ENCODE assay signal across 8 cellular contexts in genomic region chr2:171894612-171894947, GRCh38. TPM values are rescaled to one million over a fixed set of nuclear protein-coding genes. Genes with fewer than 3 reads are reported as not detected.
DNase-seq lines count a peak whose midpoint lies in the region; ATAC-seq and TF ChIP-seq lines count a peak whose summit lies in the region.

No MANE protein-coding gene starts in this region.

- peaks cover 6% of the 10 kb centered on the region for H3K4me1 ChIP-seq in cardiac muscle cell (ENCODE audit: low read depth)
- H3K4me1 ChIP-seq in upper lobe of right lung: peaks cover 11% of the 10 kb centered on the region

- H3K27ac ChIP-seq in cardiac muscle cell (peak overlapping the region; percentile 46), upper lobe of right lung (peak overlapping the region; percentile 84)

- H3K36me3 ChIP-seq in cardiac muscle cell (peaks cover 5% of the 10 kb centered on the region), upper lobe of right lung (no peaks in the 10 kb centered on the region)

- H3K27me3 ChIP-seq in cardiac muscle cell: no peaks in the 10 kb centered on the region
- no peaks in the 10 kb centered on the region for H3K27me3 ChIP-seq in upper lobe of right lung

- H3K9me3 ChIP-seq in cardiac muscle cell (ENCODE audit: low read depth) (no peaks in the 10 kb centered on the region), upper lobe of right lung (no peaks in the 10 kb centered on the region)

- H3K4me1 Mint-ChIP-seq in brain: peaks cover 56% of the 10 kb centered on the region

- peak overlapping the region; percentile 82 to 93 (median 89) for H3K27ac Mint-ChIP-seq in brain

- intact Hi-C loops in left ventricle myocardium superior (cut with micrococcal nuclease): no loop called here
- intact Hi-C loops in upper lobe of right lung (cut with DNase I): no loop called here

- peaks cover 23% of the 10 kb centered on the region for H3K36me3 Mint-ChIP-seq in brain

- H3K27me3 Mint-ChIP-seq in brain: peaks cover 7% of the 10 kb centered on the region

- H3K4me3 ChIP-seq in cardiac muscle cell: peak overlapping the region; percentile 71
- H3K4me3 ChIP-seq in upper lobe of right lung: peak overlapping the region; percentile 92

- H3K9me3 Mint-ChIP-seq in brain: peaks cover 0 to 13% (median 8%) of the 10 kb centered on the region in 5 experiments

- ATAC-seq in left ventricle myocardium superior (no peak), upper lobe of right lung (no peak), GM21515 (IDR thresholded peaks at IDR 0.05; ENCODE audit: unreplicated experiment) (no peak)

- peak overlapping the region; percentile 84 to 99 (median 96) for H3K4me3 Mint-ChIP-seq in brain

- DNase-seq in cardiac muscle cell (ENCODE audit: low read depth in 1 of 2, low spot score in 1 of 2): no peak
- DNase-seq in left ventricle myocardium superior: no peak
- DNase-seq in medulla oblongata (ENCODE audit: extremely low spot score): peak; percentile 18
- no peak for DNase-seq in upper lobe of right lung
- DNase-seq in activated gamma-delta T cell (lab: John Stamatoyannopoulos, UW): no peak
- DNase-seq in NCI-H1694 (lab: John Stamatoyannopoulos, UW): no peak

- no peak for TF ChIP-seq CTCF in cardiac muscle cell (IDR thresholded peaks at IDR 0.05; ENCODE audit: low read depth, low read length)
- no peak for TF ChIP-seq CTCF in brain (conservative IDR thresholded peaks at IDR 0.05)
- no peak for TF ChIP-seq CTCF in upper lobe of right lung (IDR thresholded peaks at IDR 0.05)

RNA-seq across cellular contexts. Expression of gene SLC25A12, which starts 0.5 kb away (rescaled TPM):
- total RNA-seq in cardiac muscle cell (25.5 and 37.2 TPM in 2 replicates), left ventricle myocardium superior (134 TPM), upper lobe of right lung (11.5 TPM)
- polyA plus RNA-seq in cardiac muscle cell (31.4 and 53.3 TPM in 2 replicates), brain (ENCODE audit: insufficient read depth, low read depth, low replicate concordance) (12.3 TPM)

RNA-seq across cellular contexts. Expression of gene HAT1, which starts 27.7 kb away (rescaled TPM):
- total RNA-seq in cardiac muscle cell: 30.7 and 33.6 TPM in 2 replicates
- 64.3 and 84.0 TPM in 2 replicates for polyA plus RNA-seq in cardiac muscle cell
- total RNA-seq in left ventricle myocardium superior: 35.1 TPM
- polyA plus RNA-seq in brain (ENCODE audit: insufficient read depth, low read depth, low replicate concordance): 19.0 TPM
- total RNA-seq in upper lobe of right lung: 24.8 TPM
